Comparison of ENCODE assay signal across 24 cellular contexts in the genomic region with DNA sequence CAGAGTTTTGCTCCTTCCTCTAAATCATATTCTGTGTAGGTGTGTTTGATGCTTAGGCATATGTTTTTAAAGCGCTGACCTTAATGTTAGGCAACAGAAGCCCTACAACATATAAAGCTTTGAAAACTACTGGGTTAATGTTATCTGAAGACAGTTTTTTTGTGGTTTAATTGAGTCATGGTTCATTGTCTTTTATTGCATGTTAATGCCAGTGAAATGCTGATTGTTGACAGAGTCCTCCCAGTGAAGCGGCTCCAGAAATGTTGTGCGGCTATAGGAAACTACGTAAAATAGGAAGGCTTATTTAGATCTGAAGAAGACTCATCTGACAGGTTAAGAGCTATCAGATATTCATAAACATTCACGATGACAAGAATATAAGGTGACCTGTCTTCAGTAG.
DNase-seq lines count a peak whose midpoint lies in the region; FAIRE-seq and TF ChIP-seq lines count a peak whose summit lies in the region.
"Had no signal": no experiment of that assay in that cellular context is flagged by ENCODE, and none has a peak within 500 bp of the region (broad histone marks: within the 10 kb centered on the region; RNA-seq: fewer than 3 reads in every experiment).

No MANE protein-coding gene starts in this region.

- peak; percentile 11 for DNase-seq in DMS153 treated with DMSO at 0.1 percent for 48 hours (lab: John Stamatoyannopoulos, UW; ENCODE audit: unreplicated experiment)
- peak; percentile 47 for DNase-seq in LHCN-M2 (ENCODE audit: low read depth)
- DNase-seq in SJSA1 (ENCODE audit: low read depth in 1 of 2, low spot score in 2 of 2) = peak in 1 of 2 experiments; percentile 38
- DNase-seq in kidney tubule cell (ENCODE audit: low spot score) = peak; percentile 21
- no peak for DNase-seq in GM19239 (ENCODE audit: insufficient read length, low spot score)
- no peak for DNase-seq in NCI-H2029 (lab: John Stamatoyannopoulos, UW)
- no peak for DNase-seq in testis
- DNase-seq: ACHN; activated CD4-positive, alpha-beta T cell treated with anti-CD3 and anti-CD28 coated beads, Interleukin-2, amount 50 U/mL, for 48 hours; activated T-cell treated with anti-CD3 and anti-CD28 coated beads, Interleukin-2, amount 50 U/mL, for 48 hours; caudate nucleus; CD4-positive, alpha-beta memory T cell; effector CD8-positive, alpha-beta T cell; HCEC 1CT; immature natural killer cell; MG63; NCI-H1436; NK-92 treated with Interleukin-12 subunit alpha and Interleukin-12 subunit beta, amount 100 ng/mL, for 24 hours; ovary; PC-9; SK-N-SH; stimulated activated naive CD4-positive, alpha-beta T cell had no signal

- H3K9me3 ChIP-seq in SJSA1 (replicated peaks) (no peaks in the 10 kb centered on the region), testis (no peaks in the 10 kb centered on the region)
- H3K9me3 ChIP-seq: MG63, ovary, SK-N-SH had no signal

- WGBS in testis, 2 donors = 91% methylated on average over 5 of the region's 5 CpGs

- H3K27me3 ChIP-seq in SJSA1 (replicated peaks) (no peaks in the 10 kb centered on the region), testis (no peaks in the 10 kb centered on the region)
- H3K27me3 ChIP-seq: MG63, ovary had no signal

- no peaks in the 10 kb centered on the region for H3K36me3 ChIP-seq in SJSA1
- no peaks in the 10 kb centered on the region for H3K36me3 ChIP-seq in testis (ENCODE audit: low read depth, missing control alignments)
- H3K36me3 ChIP-seq: MG63, ovary had no signal

- FAIRE-seq in GM19239 (lab: Jason Lieb, UNC) = no peak
- FAIRE-seq: K562 had no signal

- H3K27ac ChIP-seq in SJSA1 = peak overlapping the region; percentile 16
- H3K27ac ChIP-seq in testis = no peak overlapping the region
- H3K27ac ChIP-seq: coronary artery, ovary, PC-9 had no signal

- TF ChIP-seq POLR2A in testis (IDR thresholded peaks at IDR 0.05) = no peak

- H3K4me1 ChIP-seq in SJSA1 (replicated peaks) (peaks cover 12% of the 10 kb centered on the region), testis (no peaks in the 10 kb centered on the region)

- intact Hi-C loops in testis (cut with DNase I; ENCODE audit: low total_unique reads) = no loop called here

- H3K4me3 ChIP-seq in SJSA1 = no peak overlapping the region
- H3K4me3 ChIP-seq in testis = no peak overlapping the region
- H3K4me3 ChIP-seq: coronary artery, K562, MG63, ovary, PC-9 had no signal

- no peak for TF ChIP-seq CTCF in testis (IDR thresholded peaks at IDR 0.05)

Comparison
In these comparisons a context has a peak if more than half of its experiments do, and no peak if none do; other contexts are left out.
1. DNase-seq: peak in DMS153 treated with DMSO at 0.1 percent for 48 hours (single experiment), LHCN-M2 (single experiment) and kidney tubule cell (single experiment); none in GM19239 (single experiment), NCI-H2029 (single experiment) and testis (single experiment).